In the genomic region with DNA sequence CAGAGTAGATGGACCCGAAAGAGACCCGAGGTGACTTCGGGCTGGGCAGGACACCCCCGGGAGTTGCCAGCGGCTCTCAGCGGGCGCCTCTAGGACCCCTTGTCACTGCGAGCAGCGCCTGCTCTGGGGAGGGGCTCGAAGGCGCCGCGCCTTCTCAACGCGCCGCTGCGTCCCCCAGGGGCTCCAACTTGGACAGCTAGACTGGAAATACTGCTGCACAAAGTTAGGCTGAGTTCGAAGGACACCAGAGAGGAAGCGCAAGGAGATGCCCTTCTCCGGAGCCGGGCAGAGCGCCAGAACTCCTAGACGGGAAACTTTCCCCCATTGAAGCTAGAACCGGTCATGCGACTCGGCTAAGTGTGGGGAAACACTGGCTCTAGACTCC, we compare ENCODE assay signal across 13 cellular contexts. TPM values are rescaled to one million over a fixed set of nuclear protein-coding genes. Genes with fewer than 3 reads are reported as not detected.
DNase-seq lines count a peak whose midpoint lies in the region; ATAC-seq and TF ChIP-seq lines count a peak whose summit lies in the region.
"Had no signal": no experiment of that assay in that cellular context is flagged by ENCODE, and none has a peak within 500 bp of the region (broad histone marks: within the 10 kb centered on the region; RNA-seq: fewer than 3 reads in every experiment).

No MANE protein-coding gene starts in this region.

- H3K27ac Mint-ChIP-seq in natural killer cell treated with Interleukin-12 subunit alpha and Interleukin-12 subunit beta and Interleukin-15 and Interleukin-18, amount 100 ng/mL, for 72 hours, result no peak overlapping the region
- H3K27ac Mint-ChIP-seq in natural killer cell, result no peak overlapping the region

- H3K27me3 Mint-ChIP-seq in natural killer cell treated with Interleukin-12 subunit alpha and Interleukin-12 subunit beta and Interleukin-15 and Interleukin-18, amount 100 ng/mL, for 72 hours, result peaks cover 13 to 17% of the 10 kb centered on the region in 2 donors
- peaks cover 15 to 24% of the 10 kb centered on the region in 2 donors for H3K27me3 Mint-ChIP-seq in natural killer cell (ENCODE audit: low read depth in 2 of 2)

- no peaks in the 10 kb centered on the region for H3K27me3 ChIP-seq in vagina

- peak; percentile 58 for DNase-seq in natural killer cell treated with Interleukin-12 subunit alpha and Interleukin-12 subunit beta and Interleukin-15 and Interleukin-18, amount 100 ng/mL, for 72 hours (ENCODE audit: low spot score)
- DNase-seq in natural killer cell, result no peak
- DNase-seq in epithelial cell of esophagus (ENCODE audit: low read depth), result peak; percentile 36
- DNase-seq in mucosa of descending colon, result peak; percentile 7 to 43 (median 28)
- DNase-seq in vagina (ENCODE audit: extremely low spot score in 2 of 2), result no peak
- no peak for DNase-seq in sciatic nerve (ENCODE audit: low spot score)
- no peak for DNase-seq in T-helper 1 cell
- DNase-seq in NCI-H1694 treated with DMSO at 0.1 percent for 48 hours (lab: John Stamatoyannopoulos, UW), result no peak
- DNase-seq: activated CD4-positive, alpha-beta T cell treated with anti-CD3 and anti-CD28 coated beads for 4 hours; NCI-H226 had no signal

- H3K9me3 ChIP-seq in mucosa of descending colon, result no peaks in the 10 kb centered on the region
- no peaks in the 10 kb centered on the region for H3K9me3 ChIP-seq in vagina
- H3K9me3 ChIP-seq: pancreas had no signal

- no peak for TF ChIP-seq POLR2A in vagina (IDR thresholded peaks at IDR 0.05)

- H3K4me1 Mint-ChIP-seq in natural killer cell treated with Interleukin-12 subunit alpha and Interleukin-12 subunit beta and Interleukin-15 and Interleukin-18, amount 100 ng/mL, for 72 hours (ENCODE audit: low read depth in 2 of 2), result no peaks in the 10 kb centered on the region
- no peaks in the 10 kb centered on the region for H3K4me1 Mint-ChIP-seq in natural killer cell

- H3K36me3 ChIP-seq in mucosa of descending colon (ENCODE audit: low read depth) (no peaks in the 10 kb centered on the region), vagina (no peaks in the 10 kb centered on the region)
- H3K36me3 ChIP-seq: pancreas had no signal

- H3K4me3 ChIP-seq in epithelial cell of esophagus (ENCODE audit: low read length), result no peak overlapping the region
- no peak overlapping the region for H3K4me3 ChIP-seq in mucosa of descending colon
- H3K4me3 ChIP-seq in vagina, result peak overlapping the region; percentile 57 to 63

- intact Hi-C loops in natural killer cell (cut with micrococcal nuclease) (no loop called here), mucosa of descending colon (cut with DNase I, micrococcal nuclease) (no loop called here), vagina (cut with DNase I) (no loop called here), sciatic nerve (cut with DNase I) (no loop called here)

- H3K9me3 Mint-ChIP-seq in natural killer cell treated with Interleukin-12 subunit alpha and Interleukin-12 subunit beta and Interleukin-15 and Interleukin-18, amount 100 ng/mL, for 72 hours, result peaks cover 3% of the 10 kb centered on the region
- peaks cover 2 to 5% of the 10 kb centered on the region in 2 donors for H3K9me3 Mint-ChIP-seq in natural killer cell

- TF ChIP-seq CTCF in natural killer cell (IDR thresholded peaks at IDR 0.05) (no peak), epithelial cell of esophagus (IDR thresholded peaks at IDR 0.05; ENCODE audit: insufficient read depth, low read depth, low read length, missing control alignments) (no peak), mucosa of descending colon (IDR thresholded peaks at IDR 0.05) (no peak), vagina (IDR thresholded peaks at IDR 0.05) (no peak)

- H3K4me1 ChIP-seq in mucosa of descending colon (ENCODE audit: low read depth), result no peaks in the 10 kb centered on the region
- peaks cover 8% of the 10 kb centered on the region for H3K4me1 ChIP-seq in vagina
- H3K4me1 ChIP-seq: pancreas had no signal

- ATAC-seq in natural killer cell treated with Interleukin-12 subunit alpha and Interleukin-12 subunit beta and Interleukin-15 and Interleukin-18, amount 100 ng/mL, for 72 hours, result no peak
- ATAC-seq in natural killer cell (no peak), mucosa of descending colon (no peak), sciatic nerve (no peak)

- H3K27ac ChIP-seq in vagina, result peak overlapping the region; percentile 17
- H3K27ac ChIP-seq: C4-2B, pancreas had no signal

- H3K36me3 Mint-ChIP-seq in natural killer cell treated with Interleukin-12 subunit alpha and Interleukin-12 subunit beta and Interleukin-15 and Interleukin-18, amount 100 ng/mL, for 72 hours, result peaks cover 8% of the 10 kb centered on the region
- no peaks in the 10 kb centered on the region for H3K36me3 Mint-ChIP-seq in natural killer cell

- no peak overlapping the region for H3K4me3 Mint-ChIP-seq in natural killer cell treated with Interleukin-12 subunit alpha and Interleukin-12 subunit beta and Interleukin-15 and Interleukin-18, amount 100 ng/mL, for 72 hours
- no peak overlapping the region for H3K4me3 Mint-ChIP-seq in natural killer cell

RNA-seq across cellular contexts. Expression of gene KCNIP4, which starts 0.5 kb away (rescaled TPM):
- not detected for total RNA-seq in natural killer cell treated with Interleukin-12 subunit alpha and Interleukin-12 subunit beta and Interleukin-15 and Interleukin-18, amount 100 ng/mL, for 72 hours
- not detected for total RNA-seq in natural killer cell
- total RNA-seq in mucosa of descending colon, result 10 to 100 TPM in 1 of 3 donors, 1 to 10 TPM in 1, under 1 TPM in 1; 0.96 to 11.3 (median 2.4) TPM
- not detected for total RNA-seq in vagina
- not detected for total RNA-seq in sciatic nerve
- total RNA-seq: dermis microvascular lymphatic vessel endothelial cell, pancreas had no signal

Comparison
In these comparisons a context has a peak if more than half of its experiments do, and no peak if none do; other contexts are left out.
1. DNase-seq: peak in natural killer cell treated with Interleukin-12 subunit alpha and Interleukin-12 subunit beta and Interleukin-15 and Interleukin-18, amount 100 ng/mL, for 72 hours (single experiment), epithelial cell of esophagus (single experiment) and mucosa of descending colon (3 of 3); none in natural killer cell (single experiment), vagina (0 of 2), sciatic nerve (single experiment), T-helper 1 cell (0 of 5) and NCI-H1694 treated with DMSO at 0.1 percent for 48 hours (single experiment).
2. H3K4me3 ChIP-seq: peak in vagina (2 of 2); none in epithelial cell of esophagus (single experiment) and mucosa of descending colon (single experiment).